ENCODE assay signal across 16 cellular contexts in the genomic region with DNA sequence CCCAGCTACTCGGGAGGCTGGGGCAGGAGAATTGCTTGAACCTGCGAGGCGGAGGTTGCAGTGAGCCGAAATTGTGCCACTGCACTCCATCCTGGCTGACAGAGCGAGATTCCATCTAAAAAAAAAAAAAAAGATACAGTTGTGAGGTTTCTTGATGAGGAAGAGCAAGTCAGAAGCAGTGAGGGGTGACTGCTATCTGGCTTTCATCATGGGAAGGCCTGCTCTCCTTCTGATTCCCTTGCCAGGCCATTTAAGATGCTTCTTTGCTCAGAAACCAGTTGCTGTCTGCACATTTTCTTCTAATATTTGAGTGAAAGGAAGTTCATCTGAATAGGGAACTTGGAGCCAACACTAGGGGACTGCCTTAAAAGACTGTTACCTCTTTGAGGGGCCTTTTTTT.
A peak's percentile ranks its signal among the peaks of the same experiment; 100 is the strongest.
DNase-seq lines count a peak whose midpoint lies in the region; ATAC-seq and TF ChIP-seq lines count a peak whose summit lies in the region.
"Had no signal": no experiment of that assay in that cellular context is flagged by ENCODE, and none has a peak within 500 bp of the region (broad histone marks: within the 10 kb centered on the region; RNA-seq: fewer than 3 reads in every experiment).

No MANE protein-coding gene starts in this region.

- no peaks in the 10 kb centered on the region for H3K9me3 Mint-ChIP-seq in activated CD8-positive, alpha-beta T cell treated with anti-CD3 and anti-CD28 coated beads for 36 hours
- H3K9me3 Mint-ChIP-seq in activated CD8-positive, alpha-beta T cell treated with anti-CD3 and anti-CD28 coated beads, Interleukin-2, amount 10 ng/mL, durations not matched to agents 7 days and 5 days (ENCODE audit: insufficient read depth), result no peaks in the 10 kb centered on the region
- peaks cover 5% of the 10 kb centered on the region for H3K9me3 Mint-ChIP-seq in central memory CD8-positive, alpha-beta T cell
- H3K9me3 Mint-ChIP-seq in stimulated activated effector memory CD8-positive, alpha-beta T cell treated with anti-CD3 and anti-CD28 coated beads, Interleukin-12 subunit alpha, Interleukin-12 subunit beta, amount 100 ng/mL, for 72 hours, result no peaks in the 10 kb centered on the region
- H3K9me3 Mint-ChIP-seq: GM23338 had no signal

- H3K79me2 ChIP-seq in Karpas-422 (ENCODE audit: low read length), result no peaks in the 10 kb centered on the region

- H3K36me3 Mint-ChIP-seq in activated CD8-positive, alpha-beta T cell treated with anti-CD3 and anti-CD28 coated beads for 36 hours (ENCODE audit: low read depth), result peaks cover 8% of the 10 kb centered on the region
- peaks cover 30% of the 10 kb centered on the region for H3K36me3 Mint-ChIP-seq in activated CD8-positive, alpha-beta T cell treated with anti-CD3 and anti-CD28 coated beads, Interleukin-2, amount 10 ng/mL, durations not matched to agents 7 days and 5 days (ENCODE audit: low read depth)
- peaks cover 11% of the 10 kb centered on the region for H3K36me3 Mint-ChIP-seq in central memory CD8-positive, alpha-beta T cell (ENCODE audit: insufficient read depth)
- peaks cover 6% of the 10 kb centered on the region for H3K36me3 Mint-ChIP-seq in stimulated activated effector memory CD8-positive, alpha-beta T cell treated with anti-CD3 and anti-CD28 coated beads, Interleukin-12 subunit alpha, Interleukin-12 subunit beta, amount 100 ng/mL, for 72 hours

- no peaks in the 10 kb centered on the region for H3K9me2 ChIP-seq in Karpas-422 (replicated peaks; ENCODE audit: insufficient read depth, low read length)

- ATAC-seq in activated CD8-positive, alpha-beta T cell treated with anti-CD3 and anti-CD28 coated beads for 36 hours, result no peak
- no peak for ATAC-seq in activated CD8-positive, alpha-beta T cell treated with anti-CD3 and anti-CD28 coated beads, Interleukin-2, amount 10 ng/mL, durations not matched to agents 7 days and 5 days
- ATAC-seq in central memory CD8-positive, alpha-beta T cell (replicated peaks; ENCODE audit: extremely low read depth, poor library complexity, severe bottlenecking), result no peak
- no peak for ATAC-seq in stimulated activated effector memory CD8-positive, alpha-beta T cell treated with anti-CD3 and anti-CD28 coated beads, Interleukin-12 subunit alpha, Interleukin-12 subunit beta, amount 100 ng/mL, for 72 hours
- no peak for ATAC-seq in GM18498 (IDR thresholded peaks at IDR 0.05; ENCODE audit: unreplicated experiment)
- ATAC-seq: GM23338, Right ventricle myocardium inferior had no signal

- H3K27ac ChIP-seq in Karpas-422 (ENCODE audit: low read length), result no peak overlapping the region

- TF ChIP-seq CTCF in activated CD8-positive, alpha-beta T cell treated with anti-CD3 and anti-CD28 coated beads for 36 hours (IDR thresholded peaks at IDR 0.05), result no peak

- H3K36me3 ChIP-seq in Karpas-422 (ENCODE audit: insufficient read depth, low read length), result no peaks in the 10 kb centered on the region

- intact Hi-C loops in activated CD8-positive, alpha-beta T cell treated with anti-CD3 and anti-CD28 coated beads for 36 hours (cut with micrococcal nuclease), result no loop called here

- no peaks in the 10 kb centered on the region for H3K9me3 ChIP-seq in Karpas-422 (ENCODE audit: low read length)

- peaks cover 53% of the 10 kb centered on the region for H3K4me1 Mint-ChIP-seq in activated CD8-positive, alpha-beta T cell treated with anti-CD3 and anti-CD28 coated beads for 36 hours (ENCODE audit: low read depth)
- H3K4me1 Mint-ChIP-seq in activated CD8-positive, alpha-beta T cell treated with anti-CD3 and anti-CD28 coated beads, Interleukin-2, amount 10 ng/mL, durations not matched to agents 7 days and 5 days (ENCODE audit: low read depth), result peaks cover 49% of the 10 kb centered on the region
- H3K4me1 Mint-ChIP-seq in central memory CD8-positive, alpha-beta T cell, result peaks cover 77% of the 10 kb centered on the region
- H3K4me1 Mint-ChIP-seq in stimulated activated effector memory CD8-positive, alpha-beta T cell treated with anti-CD3 and anti-CD28 coated beads, Interleukin-12 subunit alpha, Interleukin-12 subunit beta, amount 100 ng/mL, for 72 hours, result peaks cover 73% of the 10 kb centered on the region

- DNase-seq in activated CD8-positive, alpha-beta T cell treated with anti-CD3 and anti-CD28 coated beads for 36 hours, result no peak
- DNase-seq in activated CD8-positive, alpha-beta T cell treated with anti-CD3 and anti-CD28 coated beads, Interleukin-2, amount 10 ng/mL, durations not matched to agents 7 days and 5 days, result no peak
- DNase-seq in Karpas-422 (peak; percentile 5), HCEC 1CT (no peak)
- DNase-seq in central memory CD8-positive, alpha-beta T cell (ENCODE audit: low spot score in 2 of 2), result no peak
- DNase-seq in stimulated activated effector memory CD8-positive, alpha-beta T cell treated with anti-CD3 and anti-CD28 coated beads, Interleukin-12 subunit alpha, Interleukin-12 subunit beta, amount 100 ng/mL, for 72 hours (ENCODE audit: low spot score in 2 of 2), result no peak
- DNase-seq in stimulated activated naive CD4-positive, alpha-beta T cell (lab: John Stamatoyannopoulos, UW), result no peak
- DNase-seq: DND-41, GDM1, NCI-H1092 treated with DMSO at 0.1 percent for 48 hours, NCI-H1694 treated with DMSO at 0.1 percent for 48 hours, NCI-H446, NCI-H774 had no signal

- H3K9ac ChIP-seq in Karpas-422 (ENCODE audit: low read length), result no peak overlapping the region

- POLR2A ChIA-PET in activated CD8-positive, alpha-beta T cell treated with anti-CD3 and anti-CD28 coated beads for 36 hours (lab: Charles Lee), result no interaction called here
- POLR2A ChIA-PET in activated CD8-positive, alpha-beta T cell treated with anti-CD3 and anti-CD28 coated beads, Interleukin-2, amount 10 ng/mL, durations not matched to agents 7 days and 5 days (lab: Charles Lee), result no interaction called here

- H4K20me1 ChIP-seq in Karpas-422 (ENCODE audit: insufficient read depth, low read depth, low read length), result no peaks in the 10 kb centered on the region

- H2AFZ ChIP-seq in Karpas-422 (ENCODE audit: low read length), result no peak overlapping the region
- H2AFZ ChIP-seq: GM23338 had no signal

- no peak overlapping the region for H3K4me2 ChIP-seq in Karpas-422 (ENCODE audit: low read depth, low read length, poor library complexity, severe bottlenecking)
- H3K4me2 ChIP-seq: GM23338 had no signal

- H3K4me1 ChIP-seq in Karpas-422 (ENCODE audit: low read length), result peaks cover 8% of the 10 kb centered on the region

- H3K4me3 ChIP-seq in Karpas-422 (ENCODE audit: low read length), result no peak overlapping the region
- H3K4me3 ChIP-seq: GM23338 had no signal

- no peaks in the 10 kb centered on the region for H3K27me3 Mint-ChIP-seq in activated CD8-positive, alpha-beta T cell treated with anti-CD3 and anti-CD28 coated beads for 36 hours
- H3K27me3 Mint-ChIP-seq in activated CD8-positive, alpha-beta T cell treated with anti-CD3 and anti-CD28 coated beads, Interleukin-2, amount 10 ng/mL, durations not matched to agents 7 days and 5 days (ENCODE audit: low read depth), result no peaks in the 10 kb centered on the region
- no peaks in the 10 kb centered on the region for H3K27me3 Mint-ChIP-seq in central memory CD8-positive, alpha-beta T cell

- peak overlapping the region; percentile 82 for H3K27ac Mint-ChIP-seq in activated CD8-positive, alpha-beta T cell treated with anti-CD3 and anti-CD28 coated beads for 36 hours
- no peak overlapping the region for H3K27ac Mint-ChIP-seq in activated CD8-positive, alpha-beta T cell treated with anti-CD3 and anti-CD28 coated beads, Interleukin-2, amount 10 ng/mL, durations not matched to agents 7 days and 5 days
- peak overlapping the region; percentile 94 for H3K27ac Mint-ChIP-seq in central memory CD8-positive, alpha-beta T cell (ENCODE audit: low read depth)
- H3K27ac Mint-ChIP-seq in stimulated activated effector memory CD8-positive, alpha-beta T cell treated with anti-CD3 and anti-CD28 coated beads, Interleukin-12 subunit alpha, Interleukin-12 subunit beta, amount 100 ng/mL, for 72 hours, result peak overlapping the region; percentile 90
- H3K27ac Mint-ChIP-seq: GM23338 had no signal

- no peaks in the 10 kb centered on the region for H3K27me3 ChIP-seq in Karpas-422 (ENCODE audit: low read length)

- CTCF ChIA-PET in activated CD8-positive, alpha-beta T cell treated with anti-CD3 and anti-CD28 coated beads for 36 hours (lab: Charles Lee), result interaction anchor here (0.6 to 1.5 kb wide), 3 partner anchors 12 to 84 kb away, joined by 3 to 5 read pairs (median 4); no protein-coding TSS in a partner anchor
- CTCF ChIA-PET in activated CD8-positive, alpha-beta T cell treated with anti-CD3 and anti-CD28 coated beads, Interleukin-2, amount 10 ng/mL, durations not matched to agents 7 days and 5 days (lab: Charles Lee), result interaction anchor here (0.8 to 1.2 kb wide), 2 partner anchors 31 to 34 kb away, joined by 4 to 8 read pairs; no protein-coding TSS in a partner anchor

- no peak overlapping the region for H3K4me3 Mint-ChIP-seq in activated CD8-positive, alpha-beta T cell treated with anti-CD3 and anti-CD28 coated beads for 36 hours
- no peak overlapping the region for H3K4me3 Mint-ChIP-seq in activated CD8-positive, alpha-beta T cell treated with anti-CD3 and anti-CD28 coated beads, Interleukin-2, amount 10 ng/mL, durations not matched to agents 7 days and 5 days
- H3K4me3 Mint-ChIP-seq in central memory CD8-positive, alpha-beta T cell, result peak overlapping the region; percentile 12
- peak overlapping the region; percentile 39 for H3K4me3 Mint-ChIP-seq in stimulated activated effector memory CD8-positive, alpha-beta T cell treated with anti-CD3 and anti-CD28 coated beads, Interleukin-12 subunit alpha, Interleukin-12 subunit beta, amount 100 ng/mL, for 72 hours
- H3K4me3 Mint-ChIP-seq: GM23338 had no signal

Comparison
In these comparisons a context has a peak if more than half of its experiments do, and no peak if none do; other contexts are left out.
1. H3K4me3 Mint-ChIP-seq: peak in central memory CD8-positive, alpha-beta T cell (single experiment) and stimulated activated effector memory CD8-positive, alpha-beta T cell treated with anti-CD3 and anti-CD28 coated beads, Interleukin-12 subunit alpha, Interleukin-12 subunit beta, amount 100 ng/mL, for 72 hours (single experiment); none in activated CD8-positive, alpha-beta T cell treated with anti-CD3 and anti-CD28 coated beads for 36 hours (single experiment) and activated CD8-positive, alpha-beta T cell treated with anti-CD3 and anti-CD28 coated beads, Interleukin-2, amount 10 ng/mL, durations not matched to agents 7 days and 5 days (single experiment).